8 cellular contexts compared by ENCODE assay signal in genomic region chr5:76790632-76791290, GRCh38. TPM values are rescaled to one million over a fixed set of nuclear protein-coding genes. Genes with fewer than 3 reads are reported as not detected.
A peak's percentile ranks its signal among the peaks of the same experiment; 100 is the strongest.
DNase-seq lines count a peak whose midpoint lies in the region; ATAC-seq lines count a peak whose summit lies in the region.

No MANE protein-coding gene starts in this region.

- intact Hi-C loops in activated naive CD4-positive, alpha-beta T cell treated with anti-CD3 and anti-CD28 coated beads for 36 hours (cut with micrococcal nuclease), result loop anchor here (1.0 to 5.0 kb wide), 6 partner anchors 28 to 388 kb away; partner anchors contain the start of genes F2RL1 and IQGAP2
- intact Hi-C loops in left cardiac atrium (cut with DNase I), result no loop called here

- H3K36me3 ChIP-seq in H7 (replicated peaks; ENCODE audit: control insufficient read depth, insufficient read depth, low read length), result no peaks in the 10 kb centered on the region

- H3K9me3 Mint-ChIP-seq in activated naive CD4-positive, alpha-beta T cell treated with anti-CD3 and anti-CD28 coated beads for 36 hours, result no peaks in the 10 kb centered on the region
- H3K9me3 Mint-ChIP-seq in activated T-cell treated with anti-CD3 and anti-CD28 coated beads, Interleukin-2, amount 50 U/mL, for 4 hours, result no peaks in the 10 kb centered on the region
- H3K9me3 Mint-ChIP-seq in stimulated activated naive CD8-positive, alpha-beta T cell treated with anti-CD3 and anti-CD28 coated beads, Interleukin-15, Interleukin-2, amounts not matched to agents 100 ng/mL and 50 ng/mL, for 24 hours, result no peaks in the 10 kb centered on the region

- peak; percentile 89 to 90 for ATAC-seq in activated T-cell treated with anti-CD3 and anti-CD28 coated beads, Interleukin-2, amount 50 U/mL, for 4 hours
- ATAC-seq in left cardiac atrium (peak; percentile 66 to 82), HG03354 (IDR thresholded peaks at IDR 0.05; ENCODE audit: poor library complexity, severe bottlenecking, unreplicated experiment) (no peak)

- no peak overlapping the region for H3K4me3 Mint-ChIP-seq in activated naive CD4-positive, alpha-beta T cell treated with anti-CD3 and anti-CD28 coated beads for 36 hours
- H3K4me3 Mint-ChIP-seq in activated T-cell treated with anti-CD3 and anti-CD28 coated beads, Interleukin-2, amount 50 U/mL, for 4 hours, result no peak overlapping the region
- H3K4me3 Mint-ChIP-seq in stimulated activated naive CD8-positive, alpha-beta T cell treated with anti-CD3 and anti-CD28 coated beads, Interleukin-15, Interleukin-2, amounts not matched to agents 100 ng/mL and 50 ng/mL, for 24 hours, result no peak overlapping the region

- no peaks in the 10 kb centered on the region for H3K27me3 ChIP-seq in H7 (ENCODE audit: control insufficient read depth, insufficient read depth, low read length)

- DNase-seq in activated naive CD4-positive, alpha-beta T cell treated with anti-CD3 and anti-CD28 coated beads for 36 hours, result peak; percentile 49
- DNase-seq in activated naive CD4-positive, alpha-beta T cell (lab: John Stamatoyannopoulos, UW), result no peak
- no peak for DNase-seq in activated T-cell treated with anti-CD3 and anti-CD28 coated beads, Interleukin-2, amount 50 U/mL, for 4 hours
- DNase-seq in left cardiac atrium (peak; percentile 35), SK-N-DZ (ENCODE audit: low spot score) (no peak), H7 (no peak)

- no peaks in the 10 kb centered on the region for H3K36me3 Mint-ChIP-seq in activated naive CD4-positive, alpha-beta T cell treated with anti-CD3 and anti-CD28 coated beads for 36 hours (ENCODE audit: low read depth)
- H3K36me3 Mint-ChIP-seq in activated T-cell treated with anti-CD3 and anti-CD28 coated beads, Interleukin-2, amount 50 U/mL, for 4 hours (ENCODE audit: insufficient read depth), result no peaks in the 10 kb centered on the region
- no peaks in the 10 kb centered on the region for H3K36me3 Mint-ChIP-seq in stimulated activated naive CD8-positive, alpha-beta T cell treated with anti-CD3 and anti-CD28 coated beads, Interleukin-15, Interleukin-2, amounts not matched to agents 100 ng/mL and 50 ng/mL, for 24 hours (ENCODE audit: low read depth)

- H3K4me3 ChIP-seq in H7 (ENCODE audit: insufficient read depth, low read depth, low read length), result no peak overlapping the region

- H3K27ac Mint-ChIP-seq in activated naive CD4-positive, alpha-beta T cell treated with anti-CD3 and anti-CD28 coated beads for 36 hours, result peak overlapping the region; percentile 70
- H3K27ac Mint-ChIP-seq in stimulated activated naive CD8-positive, alpha-beta T cell treated with anti-CD3 and anti-CD28 coated beads, Interleukin-15, Interleukin-2, amounts not matched to agents 100 ng/mL and 50 ng/mL, for 24 hours, result peak overlapping the region; percentile 52

- H3K4me1 Mint-ChIP-seq in activated naive CD4-positive, alpha-beta T cell treated with anti-CD3 and anti-CD28 coated beads for 36 hours (ENCODE audit: low read depth), result peaks cover 18% of the 10 kb centered on the region
- peaks cover 25% of the 10 kb centered on the region for H3K4me1 Mint-ChIP-seq in activated T-cell treated with anti-CD3 and anti-CD28 coated beads, Interleukin-2, amount 50 U/mL, for 4 hours (ENCODE audit: low read depth)
- H3K4me1 Mint-ChIP-seq in stimulated activated naive CD8-positive, alpha-beta T cell treated with anti-CD3 and anti-CD28 coated beads, Interleukin-15, Interleukin-2, amounts not matched to agents 100 ng/mL and 50 ng/mL, for 24 hours (ENCODE audit: low read depth), result peaks cover 15% of the 10 kb centered on the region

- H3K27me3 Mint-ChIP-seq in activated naive CD4-positive, alpha-beta T cell treated with anti-CD3 and anti-CD28 coated beads for 36 hours (ENCODE audit: low read depth), result no peaks in the 10 kb centered on the region
- no peaks in the 10 kb centered on the region for H3K27me3 Mint-ChIP-seq in activated T-cell treated with anti-CD3 and anti-CD28 coated beads, Interleukin-2, amount 50 U/mL, for 4 hours (ENCODE audit: low read depth)
- H3K27me3 Mint-ChIP-seq in stimulated activated naive CD8-positive, alpha-beta T cell treated with anti-CD3 and anti-CD28 coated beads, Interleukin-15, Interleukin-2, amounts not matched to agents 100 ng/mL and 50 ng/mL, for 24 hours, result no peaks in the 10 kb centered on the region

- CTCF ChIA-PET in activated naive CD4-positive, alpha-beta T cell treated with anti-CD3 and anti-CD28 coated beads for 36 hours (lab: Charles Lee), result interaction anchor here (0.7 to 1.6 kb wide), 2 partner anchors 16 to 465 kb away, joined by 3 to 9 read pairs; no protein-coding TSS in a partner anchor

RNA-seq across cellular contexts. Expression of gene F2RL1, which starts 28.1 kb away (rescaled TPM):
- 1 to 10 TPM; 2.9 to 3.0 TPM for total RNA-seq in activated naive CD4-positive, alpha-beta T cell treated with anti-CD3 and anti-CD28 coated beads for 36 hours
- total RNA-seq in activated T-cell treated with anti-CD3 and anti-CD28 coated beads, Interleukin-2, amount 50 U/mL, for 4 hours, result 1 to 10 TPM; 1.6 to 1.9 (median 1.8) TPM
- total RNA-seq in left cardiac atrium, result 1 to 10 TPM; 1.7 to 3.9 TPM
- polyA plus RNA-seq in SK-N-DZ (2014; cell fraction: cytosol; rRNA removed), result not detected in 2 replicates
- not detected in 2 replicates for polyA plus RNA-seq in SK-N-DZ (2014; cell fraction: nucleus; rRNA removed)
- total RNA-seq in H7 (2014; rRNA removed; shearing (Covaris generic)), result 40.7 and 56.0 TPM in 2 replicates

RNA-seq across cellular contexts. Expression of gene S100Z, which starts 59.1 kb away (rescaled TPM):
- 1 to 10 TPM in 1 of 2 experiments, under 1 TPM in 1; 0.81 to 1.1 TPM for total RNA-seq in activated naive CD4-positive, alpha-beta T cell treated with anti-CD3 and anti-CD28 coated beads for 36 hours
- under 1 TPM in 1 of 3 donors, not detected in 2; 0.66 TPM for total RNA-seq in activated T-cell treated with anti-CD3 and anti-CD28 coated beads, Interleukin-2, amount 50 U/mL, for 4 hours
- not detected for total RNA-seq in left cardiac atrium
- not detected in 2 replicates for polyA plus RNA-seq in SK-N-DZ (2014; cell fraction: cytosol; rRNA removed)
- not detected in 2 replicates for polyA plus RNA-seq in SK-N-DZ (2014; cell fraction: nucleus; rRNA removed)
- total RNA-seq in H7 (2014; rRNA removed; shearing (Covaris generic)), result 1.1 and 1.6 TPM in 2 replicates

Comparison
In these comparisons a context has a peak if more than half of its experiments do, and no peak if none do; other contexts are left out.
1. DNase-seq: peak in activated naive CD4-positive, alpha-beta T cell treated with anti-CD3 and anti-CD28 coated beads for 36 hours (single experiment) and left cardiac atrium (single experiment); none in activated naive CD4-positive, alpha-beta T cell (0 of 4), activated T-cell treated with anti-CD3 and anti-CD28 coated beads, Interleukin-2, amount 50 U/mL, for 4 hours (single experiment), SK-N-DZ (single experiment) and H7 (single experiment).